In genomic region chr1:29381426-29381825, GRCh38 we compare ENCODE assay signal across 30 cellular contexts.
"Had no signal": no experiment of that assay in that cellular context is flagged by ENCODE, and none has a peak within 500 bp of the region (broad histone marks: within the 10 kb centered on the region; RNA-seq: fewer than 3 reads in every experiment).

No MANE protein-coding gene starts in this region.

- H3K36me3 ChIP-seq: neural progenitor cell, pancreas, prostate gland, right lobe of liver, sigmoid colon, suprapubic skin, thoracic aorta, thyroid gland, tibial nerve, upper lobe of left lung, vagina had no signal

- H2AFZ ChIP-seq: neural progenitor cell had no signal

- H3K4me3 Mint-ChIP-seq: naive thymus-derived CD4-positive, alpha-beta T cell; natural killer cell; nephron; neural progenitor cell; stimulated activated memory B cell treated with anti-CD40 and anti-IgM and Interleukin-4, amounts not matched to agents 10 μg/mL and 1 μg/mL and 100 μg/mL, for 72 hours; stimulated activated naive CD8-positive, alpha-beta T cell treated with anti-CD3 and anti-CD28 coated beads, Interleukin-15, amount 100 ng/mL, for 72 hours had no signal

- H3K4me1 ChIP-seq: pancreas, prostate gland, right lobe of liver, sigmoid colon, suprapubic skin, thyroid gland, tibial nerve, upper lobe of left lung, vagina had no signal

- H3K4me3 ChIP-seq: neural progenitor cell, pancreas, prostate gland, right lobe of liver, sigmoid colon, suprapubic skin, thoracic aorta, thyroid gland, tibial nerve, upper lobe of left lung, vagina had no signal

- FAIRE-seq: pancreas, small intestine, urothelium cell line had no signal

- H3K9me3 ChIP-seq: prostate gland, thyroid gland, vagina had no signal

- H3K4me1 Mint-ChIP-seq: naive thymus-derived CD4-positive, alpha-beta T cell; natural killer cell; stimulated activated memory B cell treated with anti-CD40 and anti-IgM and Interleukin-4, amounts not matched to agents 10 μg/mL and 1 μg/mL and 100 μg/mL, for 72 hours; stimulated activated naive CD8-positive, alpha-beta T cell treated with anti-CD3 and anti-CD28 coated beads, Interleukin-15, amount 100 ng/mL, for 72 hours had no signal

- H3K9ac ChIP-seq: neural progenitor cell had no signal

- H3K27me3 ChIP-seq: neural progenitor cell, pancreas, right lobe of liver, thyroid gland, upper lobe of left lung had no signal

- DNase-seq: naive thymus-derived CD4-positive, alpha-beta T cell; natural killer cell; occipital lobe; pancreas; retina; right cardiac atrium; right lobe of liver; sigmoid colon; small intestine; stimulated activated CD4-positive, alpha-beta T cell treated with anti-CD3 and anti-CD28 coated beads, Interleukin-15, amount 100 ng/mL, for 24 hours; stimulated activated CD4-positive, alpha-beta T cell treated with anti-CD3 and anti-CD28 coated beads, Interleukin-2, amount 100 ng/mL, for 24 hours; stimulated activated CD4-positive, alpha-beta T cell treated with anti-CD3 and anti-CD28 coated beads, Interleukin-2, amount 100 ng/mL, for 48 hours; stimulated activated CD4-positive, alpha-beta T cell treated with anti-CD3 and anti-CD28 coated beads, Interleukin-4, amount 100 ng/mL, for 24 hours; stimulated activated CD8-positive, alpha-beta memory T cell treated with anti-CD3 and anti-CD28 coated beads, Interleukin-4, amount 100 ng/mL, for 48 hours; stimulated activated naive CD4-positive, alpha-beta T cell; stimulated activated naive CD8-positive, alpha-beta T cell treated with anti-CD3 and anti-CD28 coated beads, Interleukin-15, amount 100 ng/mL, for 72 hours; stimulated activated naive CD8-positive, alpha-beta T cell treated with anti-CD3 and anti-CD28 coated beads, Interleukin-15, Interleukin-2, amounts not matched to agents 100 U/mL and 50 U/mL, for 24 hours; substantia nigra; thyroid gland; trophoblast cell; upper lobe of left lung had no signal

- ATAC-seq: naive thymus-derived CD4-positive, alpha-beta T cell; natural killer cell; pancreas; right cardiac atrium; right lobe of liver; stimulated activated memory B cell treated with anti-CD40 and anti-IgM and Interleukin-4, amounts not matched to agents 10 μg/mL and 1 μg/mL and 100 μg/mL, for 72 hours; stimulated activated naive CD8-positive, alpha-beta T cell treated with anti-CD3 and anti-CD28 coated beads, Interleukin-15, amount 100 ng/mL, for 72 hours; stimulated activated naive CD8-positive, alpha-beta T cell treated with anti-CD3 and anti-CD28 coated beads, Interleukin-15, Interleukin-2, amounts not matched to agents 100 U/mL and 50 U/mL, for 24 hours had no signal

- H3K27ac ChIP-seq: neural progenitor cell, pancreas, prostate gland, right lobe of liver, sigmoid colon, suprapubic skin, thoracic aorta, thyroid gland, tibial nerve, upper lobe of left lung, vagina had no signal

- H3K27ac Mint-ChIP-seq: naive thymus-derived CD4-positive, alpha-beta T cell; natural killer cell; nephron; neural progenitor cell; stimulated activated memory B cell treated with anti-CD40 and anti-IgM and Interleukin-4, amounts not matched to agents 10 μg/mL and 1 μg/mL and 100 μg/mL, for 72 hours; stimulated activated naive CD8-positive, alpha-beta T cell treated with anti-CD3 and anti-CD28 coated beads, Interleukin-15, amount 100 ng/mL, for 72 hours had no signal

- H3K4me2 ChIP-seq: neural progenitor cell had no signal
